Comparison of ENCODE assay signal across 1 cellular context in genomic region chr12:71636704-71637115, GRCh38.
TF ChIP-seq lines count a peak whose summit lies in the region.

No MANE protein-coding gene starts in this region.

TF ChIP-seq in liver, 16 proteins besides CTCF, POLR2A, EP300 and RAD21 (continued from another document):
- no peak for TF ChIP-seq MAX (IDR thresholded peaks at IDR 0.05)
